ENCODE assay signal across 9 cellular contexts in the genomic region with DNA sequence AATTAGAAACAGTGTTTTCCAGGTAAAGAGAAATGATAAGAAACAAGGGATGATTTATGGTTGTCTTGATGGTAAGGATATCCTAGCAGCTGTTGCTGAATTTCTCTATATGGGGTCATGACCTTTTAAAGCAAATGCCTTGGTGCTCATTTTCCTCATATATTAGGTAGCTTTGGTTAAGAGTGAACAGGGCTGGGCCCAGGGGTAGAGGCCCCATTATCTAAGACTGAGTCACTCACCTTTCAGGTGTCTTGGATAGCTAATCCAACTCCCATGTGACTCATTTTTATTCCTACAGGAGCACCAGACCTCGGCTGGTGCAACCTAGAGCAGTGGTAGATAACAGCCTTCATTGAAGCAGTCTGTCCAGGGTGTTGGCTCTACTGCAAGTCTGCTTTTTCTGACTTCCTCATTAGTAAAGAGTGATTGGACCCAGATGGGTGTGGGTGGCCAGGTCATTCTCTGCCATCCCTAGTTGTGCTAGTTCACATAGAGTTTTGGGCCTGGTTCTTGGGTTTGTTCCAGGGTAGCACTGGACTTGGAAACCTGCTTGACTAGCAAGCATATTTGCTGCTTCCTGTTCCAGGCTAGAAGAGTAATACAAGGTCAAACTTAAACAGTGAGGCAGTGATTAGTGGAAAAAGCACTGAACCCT. TPM values are rescaled to one million over a fixed set of nuclear protein-coding genes. Genes with fewer than 3 reads are reported as not detected.
DNase-seq lines count a peak whose midpoint lies in the region; ATAC-seq and TF ChIP-seq lines count a peak whose summit lies in the region.
"Had no signal": no experiment of that assay in that cellular context is flagged by ENCODE, and none has a peak within 500 bp of the region (broad histone marks: within the 10 kb centered on the region; RNA-seq: fewer than 3 reads in every experiment).

No MANE protein-coding gene starts in this region.

- peaks cover 79% of the 10 kb centered on the region for H3K36me3 ChIP-seq in mesodermal cell (ENCODE audit: control insufficient read depth, insufficient read depth, low read length)

- H3K9me3 Mint-ChIP-seq in chondrocyte (ENCODE audit: low read depth) = no peaks in the 10 kb centered on the region

- H3K27me3 Mint-ChIP-seq in chondrocyte (ENCODE audit: low read depth) = no peaks in the 10 kb centered on the region

- H3K36me3 Mint-ChIP-seq in chondrocyte (ENCODE audit: low read depth) = peaks cover 32% of the 10 kb centered on the region

- ATAC-seq in HG02970 (IDR thresholded peaks at IDR 0.05; ENCODE audit: low FRiP score, unreplicated experiment) (no peak), GM21447 (IDR thresholded peaks at IDR 0.05; ENCODE audit: unreplicated experiment) (no peak)

- peaks cover 45% of the 10 kb centered on the region for H3K4me1 Mint-ChIP-seq in chondrocyte (ENCODE audit: low read depth)

- H3K27ac Mint-ChIP-seq in chondrocyte (ENCODE audit: unreplicated experiment) = peak overlapping the region; percentile 85

- H3K27ac ChIP-seq in mesodermal cell (ENCODE audit: low read depth, low read length, severe bottlenecking) = peak overlapping the region; percentile 33

- DNase-seq in DMS53 treated with DMSO at 0.1 percent for 48 hours (lab: John Stamatoyannopoulos, UW; ENCODE audit: unreplicated experiment) (peak; percentile 40), NCI-H2196 treated with DMSO at 0.1 percent for 48 hours (lab: John Stamatoyannopoulos, UW; ENCODE audit: unreplicated experiment) (peak; percentile 50), chondrocyte (ENCODE audit: low spot score) (no peak), NCI-H2081 (lab: John Stamatoyannopoulos, UW) (no peak)
- no peak for DNase-seq in activated CD4-positive, alpha-beta T cell treated with anti-CD3 and anti-CD28 coated beads for 48 hours

- no peak for TF ChIP-seq CTCF in chondrocyte (IDR thresholded peaks at IDR 0.05)

- H3K4me3 Mint-ChIP-seq in chondrocyte (ENCODE audit: unreplicated experiment) = no peak overlapping the region

- WGBS in mesodermal cell (ENCODE audit: insufficient coverage in 2 of 2), 2 experiments = 83 to 86% methylated on average over 1 of the region's 1 CpG

- H3K4me3 ChIP-seq in mesodermal cell (ENCODE audit: extremely low read depth, insufficient read depth, low read length, poor library complexity, severe bottlenecking) = no peak overlapping the region

- H3K9me3 ChIP-seq in mesodermal cell (ENCODE audit: control insufficient read depth, low read length) = no peaks in the 10 kb centered on the region

- H3K4me1 ChIP-seq in mesodermal cell (ENCODE audit: control insufficient read depth, insufficient read depth, low read length, poor library complexity, severe bottlenecking) = peaks cover 23% of the 10 kb centered on the region

RNA-seq across cellular contexts. Expression of gene CTNND1, which starts 37.4 kb away (rescaled TPM):
- 126 to 156 TPM (median 138 TPM) in 3 replicates for total RNA-seq in chondrocyte
- 149 TPM for polyA plus RNA-seq in mesodermal cell (2013, experiment 1 of 2)
- polyA plus RNA-seq in mesodermal cell (2013, experiment 2 of 2) = 130 TPM

RNA-seq across cellular contexts. Expression of gene BTBD18, which starts 47.4 kb away (rescaled TPM):
- total RNA-seq in chondrocyte = not detected in 3 replicates
- not detected for polyA plus RNA-seq in mesodermal cell (2013, experiment 1 of 2)
- not detected for polyA plus RNA-seq in mesodermal cell (2013, experiment 2 of 2)
- total RNA-seq: myocyte had no signal

RNA-seq across cellular contexts. Expression of gene SELENOH, which starts 57.7 kb away (rescaled TPM):
- 84.4 to 92.1 TPM (median 87.3 TPM) in 3 replicates for total RNA-seq in chondrocyte
- polyA plus RNA-seq in mesodermal cell (2013, experiment 1 of 2) = 138 TPM
- polyA plus RNA-seq in mesodermal cell (2013, experiment 2 of 2) = 118 TPM

Comparison
In these comparisons a context has a peak if more than half of its experiments do, and no peak if none do; other contexts are left out.
1. DNase-seq: peak in DMS53 treated with DMSO at 0.1 percent for 48 hours (single experiment) and NCI-H2196 treated with DMSO at 0.1 percent for 48 hours (single experiment); none in chondrocyte (single experiment), NCI-H2081 (0 of 2) and activated CD4-positive, alpha-beta T cell treated with anti-CD3 and anti-CD28 coated beads for 48 hours (single experiment).